ENCODE assay signal across 1 cellular context in the genomic region with DNA sequence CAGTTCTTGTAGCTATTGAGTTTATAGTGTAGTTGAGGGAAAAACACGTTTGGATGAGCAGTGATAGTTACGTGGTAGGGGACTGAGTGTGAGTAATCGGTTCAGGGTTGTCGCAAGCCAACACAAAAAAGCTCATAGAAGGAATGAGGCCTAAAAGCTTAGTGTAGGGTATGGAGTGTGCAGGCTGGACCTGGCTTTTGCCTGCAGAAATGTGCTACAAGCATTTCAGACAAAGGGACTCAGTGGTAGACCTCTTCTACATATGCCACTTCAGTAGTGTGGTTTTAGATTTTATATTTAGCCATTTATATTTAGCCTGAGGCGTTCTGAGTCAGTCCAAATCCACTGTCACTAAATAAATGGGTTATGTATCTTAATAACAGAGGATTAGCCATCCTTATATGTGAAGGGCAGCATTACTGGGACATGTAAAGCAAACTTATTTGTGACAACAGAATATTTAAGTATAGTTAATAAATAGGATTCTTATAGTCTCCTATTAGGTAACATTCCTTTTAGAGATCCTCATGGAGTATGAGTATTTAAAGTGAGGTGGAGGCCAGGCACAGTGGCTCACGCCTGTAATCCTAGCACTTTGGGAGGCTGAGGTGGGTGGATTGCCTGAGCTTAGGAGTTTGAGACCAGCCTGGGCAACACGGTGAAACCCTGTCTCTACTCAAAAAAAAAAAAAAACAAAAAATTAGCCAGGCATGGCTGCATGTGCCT.
TF ChIP-seq lines count a peak whose summit lies in the region.

No MANE protein-coding gene starts in this region.

TF ChIP-seq in GM23338, 12 proteins besides CTCF, POLR2A, EP300 and RAD21:
- TF ChIP-seq, protein P1, sequence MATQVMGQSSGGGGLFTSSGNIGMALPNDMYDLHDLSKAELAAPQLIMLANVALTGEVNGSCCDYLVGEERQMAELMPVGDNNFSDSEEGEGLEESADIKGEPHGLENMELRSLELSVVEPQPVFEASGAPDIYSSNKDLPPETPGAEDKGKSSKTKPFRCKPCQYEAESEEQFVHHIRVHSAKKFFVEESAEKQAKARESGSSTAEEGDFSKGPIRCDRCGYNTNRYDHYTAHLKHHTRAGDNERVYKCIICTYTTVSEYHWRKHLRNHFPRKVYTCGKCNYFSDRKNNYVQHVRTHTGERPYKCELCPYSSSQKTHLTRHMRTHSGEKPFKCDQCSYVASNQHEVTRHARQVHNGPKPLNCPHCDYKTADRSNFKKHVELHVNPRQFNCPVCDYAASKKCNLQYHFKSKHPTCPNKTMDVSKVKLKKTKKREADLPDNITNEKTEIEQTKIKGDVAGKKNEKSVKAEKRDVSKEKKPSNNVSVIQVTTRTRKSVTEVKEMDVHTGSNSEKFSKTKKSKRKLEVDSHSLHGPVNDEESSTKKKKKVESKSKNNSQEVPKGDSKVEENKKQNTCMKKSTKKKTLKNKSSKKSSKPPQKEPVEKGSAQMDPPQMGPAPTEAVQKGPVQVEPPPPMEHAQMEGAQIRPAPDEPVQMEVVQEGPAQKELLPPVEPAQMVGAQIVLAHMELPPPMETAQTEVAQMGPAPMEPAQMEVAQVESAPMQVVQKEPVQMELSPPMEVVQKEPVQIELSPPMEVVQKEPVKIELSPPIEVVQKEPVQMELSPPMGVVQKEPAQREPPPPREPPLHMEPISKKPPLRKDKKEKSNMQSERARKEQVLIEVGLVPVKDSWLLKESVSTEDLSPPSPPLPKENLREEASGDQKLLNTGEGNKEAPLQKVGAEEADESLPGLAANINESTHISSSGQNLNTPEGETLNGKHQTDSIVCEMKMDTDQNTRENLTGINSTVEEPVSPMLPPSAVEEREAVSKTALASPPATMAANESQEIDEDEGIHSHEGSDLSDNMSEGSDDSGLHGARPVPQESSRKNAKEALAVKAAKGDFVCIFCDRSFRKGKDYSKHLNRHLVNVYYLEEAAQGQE (IDR thresholded peaks at IDR 0.05; ENCODE audit: unreplicated experiment), result no peak
- TF ChIP-seq ZNF114 (CRISPR knock-in tag; IDR thresholded peaks at IDR 0.05), result no peak
